In the genomic region with DNA sequence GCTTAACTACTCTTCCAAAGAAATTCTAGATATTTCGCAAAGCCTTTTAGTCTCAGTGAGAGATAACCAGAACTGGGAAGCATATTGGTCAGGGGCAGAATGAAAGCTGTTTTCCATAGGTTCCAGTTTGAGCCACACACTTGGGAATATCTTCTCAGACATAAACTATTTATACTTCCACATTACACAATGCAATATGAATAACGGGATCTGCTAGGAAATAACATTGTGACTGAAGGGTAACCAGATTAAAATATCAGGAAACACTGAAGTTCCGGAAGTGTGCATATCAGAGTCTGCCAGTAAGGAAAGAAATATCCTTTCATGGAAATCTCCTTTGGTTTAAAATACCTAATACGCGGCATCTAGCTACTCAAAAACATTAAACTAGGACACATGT, we compare ENCODE assay signal across 17 cellular contexts. TPM values are rescaled to one million over a fixed set of nuclear protein-coding genes. Genes with fewer than 3 reads are reported as not detected.
DNase-seq lines count a peak whose midpoint lies in the region; ATAC-seq and TF ChIP-seq lines count a peak whose summit lies in the region.
"Had no signal": no experiment of that assay in that cellular context is flagged by ENCODE, and none has a peak within 500 bp of the region (broad histone marks: within the 10 kb centered on the region; RNA-seq: fewer than 3 reads in every experiment).

No MANE protein-coding gene starts in this region.

- POLR2A ChIA-PET in CD4-positive, alpha-beta T cell (lab: Charles Lee), result interaction anchor here (1.0 kb wide), 1 partner anchor 57 kb away, joined by 3 read pairs; a partner anchor contains a TSS
- POLR2A ChIA-PET in OCI-LY7 (lab: Charles Lee) (interaction anchor here (0.6 to 2.1 kb wide), 8 partner anchors 9 to 71 kb away, joined by 3 to 6 read pairs (median 4); no protein-coding TSS in a partner anchor), Caco-2 (lab: Charles Lee) (no interaction called here)

- H3K27ac ChIP-seq in CD4-positive, alpha-beta T cell (ENCODE audit: low read depth, low read length), result no peak overlapping the region
- no peak overlapping the region for H3K27ac ChIP-seq in OCI-LY7 (ENCODE audit: low read depth, low read length, poor library complexity, severe bottlenecking)
- no peak overlapping the region for H3K27ac ChIP-seq in osteoblast (ENCODE audit: low read depth, low read length)
- H3K27ac ChIP-seq: adrenal gland, prostate gland had no signal

- H3K36me3 ChIP-seq in OCI-LY7 (ENCODE audit: insufficient read depth, low read length) (peaks cover 26% of the 10 kb centered on the region), osteoblast (ENCODE audit: insufficient read depth, low read length) (no peaks in the 10 kb centered on the region), Caco-2 (ENCODE audit: control insufficient read depth, insufficient read depth, low read length) (no peaks in the 10 kb centered on the region)
- H3K36me3 ChIP-seq: adrenal gland, prostate gland, stomach had no signal

- H3K4me3 Mint-ChIP-seq in CD4-positive, alpha-beta T cell, result no peak overlapping the region
- H3K4me3 Mint-ChIP-seq in Caco-2 (ENCODE audit: unreplicated experiment), result no peak overlapping the region
- H3K4me3 Mint-ChIP-seq: activated T-helper 1 cell treated with anti-CD3 and anti-CD28 coated beads, Interleukin-12 subunit alpha, Interleukin-12 subunit beta, Interleukin-2, Interleukin-4 antibody, amounts not matched to agents 30 ng/mL and 10 ng/mL and 1 ng/mL, durations not matched to agents 14 hours and 24 hours and 36 hours; naive thymus-derived CD8-positive, alpha-beta T cell had no signal

- no peak for TF ChIP-seq CTCF in CD4-positive, alpha-beta T cell (IDR thresholded peaks at IDR 0.05)
- no peak for TF ChIP-seq CTCF in OCI-LY7 (conservative IDR thresholded peaks at IDR 0.05; ENCODE audit: low read length)
- no peak for TF ChIP-seq CTCF in fibroblast of mammary gland (conservative IDR thresholded peaks at IDR 0.05; ENCODE audit: control insufficient read depth, insufficient read depth, low read depth, low read length)
- TF ChIP-seq CTCF in osteoblast (IDR thresholded peaks at IDR 0.05; ENCODE audit: extremely low read depth, low read depth, low read length), result no peak
- TF ChIP-seq CTCF in Caco-2 (IDR thresholded peaks at IDR 0.05; ENCODE audit: insufficient read depth in 1 of 2, low read depth in 1 of 2, low read length in 1 of 2, severe bottlenecking in 1 of 2, unreplicated experiment in 1 of 2), result no peak

- ATAC-seq in CD4-positive, alpha-beta T cell (ENCODE audit: poor library complexity), result no peak
- no peak for ATAC-seq in HG03139 (IDR thresholded peaks at IDR 0.05; ENCODE audit: unreplicated experiment)
- no peak for ATAC-seq in HG02610 (IDR thresholded peaks at IDR 0.05; ENCODE audit: unreplicated experiment)
- ATAC-seq: naive thymus-derived CD8-positive, alpha-beta T cell had no signal

- no peaks in the 10 kb centered on the region for H3K9me2 ChIP-seq in OCI-LY7 (ENCODE audit: insufficient read depth, low read length)

- H3K27ac Mint-ChIP-seq in CD4-positive, alpha-beta T cell, result peak overlapping the region; percentile 2
- H3K27ac Mint-ChIP-seq in Caco-2 (ENCODE audit: unreplicated experiment), result no peak overlapping the region
- H3K27ac Mint-ChIP-seq: activated T-helper 1 cell treated with anti-CD3 and anti-CD28 coated beads, Interleukin-12 subunit alpha, Interleukin-12 subunit beta, Interleukin-2, Interleukin-4 antibody, amounts not matched to agents 30 ng/mL and 10 ng/mL and 1 ng/mL, durations not matched to agents 14 hours and 24 hours and 36 hours had no signal

- peaks cover 37% of the 10 kb centered on the region for H3K4me1 ChIP-seq in OCI-LY7 (ENCODE audit: insufficient read depth, low read length, poor library complexity, severe bottlenecking)
- H3K4me1 ChIP-seq in osteoblast (ENCODE audit: insufficient read depth, low read length), result peaks cover 1% of the 10 kb centered on the region
- H3K4me1 ChIP-seq in Caco-2, result peaks cover 4% of the 10 kb centered on the region
- H3K4me1 ChIP-seq: adrenal gland, prostate gland, stomach had no signal

- peaks cover 44% of the 10 kb centered on the region for H3K4me1 Mint-ChIP-seq in CD4-positive, alpha-beta T cell (ENCODE audit: low read depth)
- H3K4me1 Mint-ChIP-seq in Caco-2 (ENCODE audit: low read depth, unreplicated experiment), result peaks cover 2% of the 10 kb centered on the region

- no TSS peak for BruUV-seq in OCI-LY7 (replicated peaks; lab: Mats Ljungman, UMichigan)
- no TSS peak for BruUV-seq in Caco-2 (replicated peaks; lab: Mats Ljungman, UMichigan)

- no peaks in the 10 kb centered on the region for H3K9me3 Mint-ChIP-seq in CD4-positive, alpha-beta T cell
- H3K9me3 Mint-ChIP-seq in Caco-2 (ENCODE audit: unreplicated experiment), result no peaks in the 10 kb centered on the region
- H3K9me3 Mint-ChIP-seq: naive thymus-derived CD8-positive, alpha-beta T cell had no signal

- no peaks in the 10 kb centered on the region for H3K9me3 ChIP-seq in CD4-positive, alpha-beta T cell (ENCODE audit: control insufficient read depth, low read length)
- H3K9me3 ChIP-seq in OCI-LY7 (ENCODE audit: low read length) (peaks cover 12% of the 10 kb centered on the region; the same call in 1 of the 2 replicates), osteoblast (ENCODE audit: low read depth, low read length) (no peaks in the 10 kb centered on the region), Caco-2 (no peaks in the 10 kb centered on the region)
- H3K9me3 ChIP-seq: adrenal gland, prostate gland, stomach had no signal

- intact Hi-C loops in CD4-positive, alpha-beta T cell (cut with DNase I, micrococcal nuclease), result no loop called here
- intact Hi-C loops in OCI-LY7 (cut with micrococcal nuclease; ENCODE audit: unreplicated experiment), result no loop called here
- intact Hi-C loops in Caco-2 (cut with micrococcal nuclease; ENCODE audit: unreplicated experiment), result no loop called here

- H2AFZ ChIP-seq in OCI-LY7 (ENCODE audit: low read length), result peak overlapping the region; percentile 29; the same call in 1 of the 2 replicates
- H2AFZ ChIP-seq in osteoblast (ENCODE audit: low read length), result peak overlapping the region; percentile 12

- H3K4me2 ChIP-seq in OCI-LY7 (ENCODE audit: low read length), result peak overlapping the region; percentile 5; the same call in 1 of the 2 replicates
- H3K4me2 ChIP-seq in osteoblast (ENCODE audit: insufficient read depth, low read length), result no peak overlapping the region

- CTCF ChIA-PET in CD4-positive, alpha-beta T cell (lab: Charles Lee), result no interaction called here
- CTCF ChIA-PET in OCI-LY7 (lab: Charles Lee; ENCODE audit: unreplicated experiment) (no interaction called here), Caco-2 (lab: Charles Lee) (no interaction called here)

- H3K79me2 ChIP-seq in OCI-LY7 (ENCODE audit: insufficient read depth, low read depth, low read length) (peaks cover 19% of the 10 kb centered on the region; the same call in 1 of the 2 replicates), osteoblast (ENCODE audit: insufficient read depth, low read length) (no peaks in the 10 kb centered on the region)

- no peaks in the 10 kb centered on the region for H3K27me3 Mint-ChIP-seq in CD4-positive, alpha-beta T cell
- no peaks in the 10 kb centered on the region for H3K27me3 Mint-ChIP-seq in Caco-2 (ENCODE audit: insufficient read depth, unreplicated experiment)
- H3K27me3 Mint-ChIP-seq: naive thymus-derived CD8-positive, alpha-beta T cell had no signal

- H4K20me1 ChIP-seq in OCI-LY7 (ENCODE audit: insufficient read depth, low read length), result no peaks in the 10 kb centered on the region
- H4K20me1 ChIP-seq in osteoblast (ENCODE audit: insufficient read depth, low read length), result no peaks in the 10 kb centered on the region

- no peak overlapping the region for H3K4me3 ChIP-seq in OCI-LY7 (ENCODE audit: low read depth, low read length, poor library complexity, severe bottlenecking)
- H3K4me3 ChIP-seq in fibroblast of mammary gland (ENCODE audit: control insufficient read depth, low read depth, low read length), result no peak overlapping the region
- H3K4me3 ChIP-seq in osteoblast (ENCODE audit: insufficient read depth, low read length), result no peak overlapping the region
- H3K4me3 ChIP-seq in Caco-2 (ENCODE audit: low read depth, low read length), result no peak overlapping the region
- H3K4me3 ChIP-seq: adrenal gland, prostate gland, stomach had no signal

- H3K27me3 ChIP-seq in CD4-positive, alpha-beta T cell (ENCODE audit: control insufficient read depth, insufficient read depth, low read length), result no peaks in the 10 kb centered on the region
- H3K27me3 ChIP-seq in osteoblast (ENCODE audit: insufficient read depth, low read length), result no peaks in the 10 kb centered on the region
- no peaks in the 10 kb centered on the region for H3K27me3 ChIP-seq in Caco-2 (replicated peaks; ENCODE audit: control insufficient read depth, insufficient read depth, low read length)
- H3K27me3 ChIP-seq: adrenal gland, stomach had no signal

- DNase-seq in CD4-positive, alpha-beta T cell, result no peak
- DNase-seq in OCI-LY7 (ENCODE audit: low spot score) (no peak), fibroblast of mammary gland (ENCODE audit: low read depth) (peak; percentile 17), osteoblast (ENCODE audit: insufficient read length, low spot score, missing footprints) (no peak), Caco-2 (no peak), activated gamma-delta T cell (lab: John Stamatoyannopoulos, UW) (no peak)
- DNase-seq: activated CD4-positive, CD25-positive, alpha-beta regulatory T cell; adrenal gland; effector CD8-positive, alpha-beta T cell; naive thymus-derived CD8-positive, alpha-beta T cell; NCI-H1436; stomach; SW 1271 had no signal

- peaks cover 30% of the 10 kb centered on the region for H3K36me3 Mint-ChIP-seq in CD4-positive, alpha-beta T cell (ENCODE audit: low read depth)
- H3K36me3 Mint-ChIP-seq in Caco-2 (ENCODE audit: insufficient read depth, unreplicated experiment), result no peaks in the 10 kb centered on the region

RNA-seq across cellular contexts. Expression of a gene that starts 56.4 kb away (rescaled TPM):
- total RNA-seq in CD4-positive, alpha-beta T cell, result 10 to 100 TPM; 17.8 to 19.5 TPM
- 10.2 and 14.9 TPM in 2 replicates for total RNA-seq in OCI-LY7 (2014; rRNA removed; shearing (Covaris generic))
- total RNA-seq in OCI-LY7 (2022), result 40.3 and 42.9 TPM in 2 replicates
- total RNA-seq in osteoblast, result 1.4 and 1.8 TPM in 2 replicates
- total RNA-seq in Caco-2 (2022), result 0.61 and 0.72 TPM in 2 replicates
